2 cellular contexts compared by ENCODE assay signal in the genomic region with DNA sequence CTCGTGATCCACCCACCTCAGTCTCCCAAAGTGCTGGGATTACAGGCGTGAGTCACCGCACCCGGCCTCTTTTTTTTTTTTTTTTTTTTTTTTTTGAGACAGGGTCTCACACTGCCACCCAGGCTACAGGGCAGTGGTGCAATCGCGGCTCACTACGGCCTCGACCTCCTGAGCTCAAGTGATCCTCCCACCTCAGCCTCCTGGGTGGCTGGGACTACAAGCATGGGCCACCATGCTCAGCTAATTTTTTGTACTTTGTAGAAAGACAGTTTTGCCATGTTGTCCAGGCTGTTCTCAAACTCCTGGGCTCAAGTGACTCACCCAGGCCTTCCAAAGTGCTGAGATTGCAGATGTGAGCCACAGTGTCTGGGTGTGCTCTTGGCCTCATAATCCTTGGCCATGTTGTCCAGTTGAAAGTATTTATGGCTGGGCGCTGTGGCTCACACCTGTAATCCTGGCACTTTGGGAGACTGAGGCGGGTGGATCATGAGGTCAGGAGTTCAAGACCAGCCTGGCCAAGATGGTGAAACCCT.
TF ChIP-seq lines count a peak whose summit lies in the region.

No MANE protein-coding gene starts in this region.

TF ChIP-seq in A549, 52 proteins besides CTCF, POLR2A, EP300 and RAD21:
- TF ChIP-seq MAFK (IDR thresholded peaks at IDR 0.05; ENCODE audit: partially characterized antibody) = peak; percentile 73

TF ChIP-seq in IMR-90, 13 proteins besides CTCF, POLR2A, EP300 and RAD21:
- TF ChIP-seq MAFK (IDR thresholded peaks at IDR 0.05; ENCODE audit: low read depth, low read length) = peak; percentile 64
